In genomic region chr4:78938868-78939666, GRCh38 we compare ENCODE assay signal across 8 cellular contexts. TPM values are rescaled to one million over a fixed set of nuclear protein-coding genes. Genes with fewer than 3 reads are reported as not detected.
DNase-seq lines count a peak whose midpoint lies in the region; ATAC-seq and TF ChIP-seq lines count a peak whose summit lies in the region.

PAQR3 (minus strand) TSS chr4:78939438; CDS start chr4:78939224, 214 bp downstream.

- peaks cover 17% of the 10 kb centered on the region; the same call in 1 of the 2 replicates for H3K4me1 ChIP-seq in Caco-2

- in situ Hi-C loops in endometrial microvascular endothelial cells (cut with HindIII; ENCODE audit: inconsistent ontology term, low pct_unique_long_range_greater_than_20kb, low sequenced_read_pairs), result no loop called here

- H3K27ac Mint-ChIP-seq in Caco-2 (ENCODE audit: unreplicated experiment), result peak within 1 kb of the TSS; percentile 65
- peak within 1 kb of the TSS; percentile 88 for H3K27ac Mint-ChIP-seq in activated CD8-positive, alpha-beta memory T cell treated with anti-CD3 and anti-CD28 coated beads, Interleukin-2, amount 10 ng/mL, durations not matched to agents 7 days and 5 days
- H3K27ac Mint-ChIP-seq in mesothelial cell of epicardium, result peak within 1 kb of the TSS; percentile 74

- DNase-seq in Caco-2, result peak; percentile 70 to 88
- peak; percentile 96 for DNase-seq in GM20000 (ENCODE audit: low spot score)
- peak; percentile 52 for DNase-seq in HS-27A (ENCODE audit: low read depth)
- DNase-seq in NOMO-1 treated with DMSO at 0.1 percent for 48 hours (lab: John Stamatoyannopoulos, UW; ENCODE audit: unreplicated experiment), result peak; percentile 67
- DNase-seq in activated CD8-positive, alpha-beta memory T cell treated with anti-CD3 and anti-CD28 coated beads, Interleukin-2, amount 10 ng/mL, durations not matched to agents 7 days and 5 days, result peak; percentile 86
- peak; percentile 73 to 88 for DNase-seq in mesothelial cell of epicardium (ENCODE audit: low spot score in 2 of 2, unreplicated experiment in 2 of 2)
- DNase-seq in stimulated activated CD8-positive, alpha-beta memory T cell treated with anti-CD3 and anti-CD28 coated beads, Interleukin-15, amount 100 ng/mL, for 48 hours (ENCODE audit: low read depth in 2 of 2), result peak; percentile 73 to 76

- CTCF ChIA-PET in Caco-2 (lab: Charles Lee), result interaction anchor here (0.6 kb wide), 2 partner anchors 715 to 1383 kb away, joined by 3 to 4 read pairs; no protein-coding TSS in a partner anchor
- CTCF ChIA-PET in activated CD8-positive, alpha-beta memory T cell treated with anti-CD3 and anti-CD28 coated beads, Interleukin-2, amount 10 ng/mL, durations not matched to agents 7 days and 5 days (lab: Charles Lee), result interaction anchor here (1.0 to 2.9 kb wide), 3 partner anchors 14 to 1263 kb away, joined by 4 to 10 read pairs (median 4); no protein-coding TSS in a partner anchor

- H3K4me1 Mint-ChIP-seq in Caco-2 (ENCODE audit: low read depth, unreplicated experiment) (no peaks in the 10 kb centered on the region), mesothelial cell of epicardium (peaks cover 23% of the 10 kb centered on the region)
- H3K4me1 Mint-ChIP-seq in activated CD8-positive, alpha-beta memory T cell treated with anti-CD3 and anti-CD28 coated beads, Interleukin-2, amount 10 ng/mL, durations not matched to agents 7 days and 5 days, result peaks cover 34% of the 10 kb centered on the region

- intact Hi-C loops in Caco-2 (cut with micrococcal nuclease; ENCODE audit: unreplicated experiment), result loop anchor here (10.0 kb wide), 1 partner anchor 974 kb away; no protein-coding TSS in a partner anchor

- no peak for TF ChIP-seq CTCF in Caco-2 (IDR thresholded peaks at IDR 0.05; ENCODE audit: insufficient read depth in 1 of 2, low read depth in 1 of 2, low read length in 1 of 2, severe bottlenecking in 1 of 2, unreplicated experiment in 1 of 2)
- TF ChIP-seq CTCF in GM20000 (IDR thresholded peaks at IDR 0.05; ENCODE audit: extremely low read depth, missing control alignments), result no peak
- no peak for TF ChIP-seq CTCF in mesothelial cell of epicardium (IDR thresholded peaks at IDR 0.05; ENCODE audit: unreplicated experiment)

- H3K27me3 ChIP-seq in Caco-2 (replicated peaks; ENCODE audit: control insufficient read depth, insufficient read depth, low read length), result no peaks in the 10 kb centered on the region

- no peaks in the 10 kb centered on the region for H3K9me3 ChIP-seq in Caco-2

- no peaks in the 10 kb centered on the region for H3K36me3 ChIP-seq in Caco-2 (ENCODE audit: control insufficient read depth, insufficient read depth, low read length)

- peak; percentile 98 for ATAC-seq in activated CD8-positive, alpha-beta memory T cell treated with anti-CD3 and anti-CD28 coated beads, Interleukin-2, amount 10 ng/mL, durations not matched to agents 7 days and 5 days

- BruUV-seq in Caco-2 (replicated peaks; lab: Mats Ljungman, UMichigan), result no TSS peak

- peak within 1 kb of the TSS; percentile 69 for H3K4me3 ChIP-seq in Caco-2 (ENCODE audit: low read depth, low read length)

- POLR2A ChIA-PET in Caco-2 (lab: Charles Lee), result interaction anchor here (0.6 to 1.0 kb wide), 5 partner anchors 8 to 1109 kb away, joined by 3 to 8 read pairs (median 6); no protein-coding TSS in a partner anchor

- H3K9me3 Mint-ChIP-seq in Caco-2 (ENCODE audit: unreplicated experiment), result no peaks in the 10 kb centered on the region
- H3K9me3 Mint-ChIP-seq in activated CD8-positive, alpha-beta memory T cell treated with anti-CD3 and anti-CD28 coated beads, Interleukin-2, amount 10 ng/mL, durations not matched to agents 7 days and 5 days (ENCODE audit: low read depth), result no peaks in the 10 kb centered on the region
- H3K9me3 Mint-ChIP-seq in mesothelial cell of epicardium, result no peaks in the 10 kb centered on the region

- H3K4me3 Mint-ChIP-seq in Caco-2 (ENCODE audit: unreplicated experiment), result peak within 1 kb of the TSS; percentile 92
- peak within 1 kb of the TSS; percentile 99 for H3K4me3 Mint-ChIP-seq in activated CD8-positive, alpha-beta memory T cell treated with anti-CD3 and anti-CD28 coated beads, Interleukin-2, amount 10 ng/mL, durations not matched to agents 7 days and 5 days
- peak within 1 kb of the TSS; percentile 87 for H3K4me3 Mint-ChIP-seq in mesothelial cell of epicardium

- peaks cover 6% of the 10 kb centered on the region for H3K36me3 Mint-ChIP-seq in Caco-2 (ENCODE audit: insufficient read depth, unreplicated experiment)
- H3K36me3 Mint-ChIP-seq in activated CD8-positive, alpha-beta memory T cell treated with anti-CD3 and anti-CD28 coated beads, Interleukin-2, amount 10 ng/mL, durations not matched to agents 7 days and 5 days, result peaks cover 6% of the 10 kb centered on the region
- no peaks in the 10 kb centered on the region for H3K36me3 Mint-ChIP-seq in mesothelial cell of epicardium

- H3K27me3 Mint-ChIP-seq in Caco-2 (ENCODE audit: insufficient read depth, unreplicated experiment) (peaks cover 10% of the 10 kb centered on the region), mesothelial cell of epicardium (ENCODE audit: low read depth) (peaks cover 20% of the 10 kb centered on the region)
- H3K27me3 Mint-ChIP-seq in activated CD8-positive, alpha-beta memory T cell treated with anti-CD3 and anti-CD28 coated beads, Interleukin-2, amount 10 ng/mL, durations not matched to agents 7 days and 5 days, result peaks cover 18% of the 10 kb centered on the region

RNA-seq across cellular contexts. Expression of gene PAQR3, which starts in this region (rescaled TPM):
- total RNA-seq in Caco-2 (2022) (13.3 and 13.8 TPM in 2 replicates), endometrial microvascular endothelial cells (ENCODE audit: inconsistent ontology term) (14.8 TPM), mesothelial cell of epicardium (18.0 to 21.2 TPM (median 19.8 TPM) in 3 replicates)
- total RNA-seq in activated CD8-positive, alpha-beta memory T cell treated with anti-CD3 and anti-CD28 coated beads, Interleukin-2, amount 10 ng/mL, durations not matched to agents 7 days and 5 days, result 10 to 100 TPM; 13.3 to 15.7 TPM

Comparison
In these comparisons a context has a peak if more than half of its experiments do, and no peak if none do; other contexts are left out.
1. Peak in every context shown above with its lines: DNase-seq, ATAC-seq and H3K4me3 ChIP-seq.